In the genomic region with DNA sequence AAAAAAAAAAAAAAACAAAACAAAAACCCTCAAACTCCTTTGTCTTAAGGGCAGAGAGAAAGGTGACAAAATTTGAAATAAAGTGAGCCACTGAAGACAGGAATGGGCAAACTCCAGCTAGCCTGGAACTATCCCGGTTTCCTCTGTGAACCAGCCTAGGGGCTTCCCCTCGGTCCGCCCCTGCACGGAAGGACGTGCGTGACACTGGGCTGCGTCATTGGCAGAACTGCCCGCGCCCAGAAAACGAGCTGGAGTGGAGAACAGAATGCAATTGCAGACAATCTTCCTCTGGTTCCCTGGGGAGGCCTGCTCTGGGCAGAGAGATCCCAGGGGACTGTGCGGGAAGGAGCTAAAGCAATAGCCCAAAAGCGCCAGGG, we compare ENCODE assay signal across 8 cellular contexts. TPM values are rescaled to one million over a fixed set of nuclear protein-coding genes. Genes with fewer than 3 reads are reported as not detected.
DNase-seq lines count a peak whose midpoint lies in the region; ATAC-seq and TF ChIP-seq lines count a peak whose summit lies in the region.

No MANE protein-coding gene starts in this region.

- ATAC-seq in GM19023 (IDR thresholded peaks at IDR 0.05; ENCODE audit: unreplicated experiment): peak; percentile 47
- peak; percentile 59 for ATAC-seq in HG03354 (IDR thresholded peaks at IDR 0.05; ENCODE audit: poor library complexity, severe bottlenecking, unreplicated experiment)
- peak; percentile 77 to 78 for ATAC-seq in stimulated activated naive B cell treated with anti-CD40 and anti-IgM and Interleukin-4, amounts not matched to agents 10 μg/mL and 1 μg/mL and 100 μg/mL, for 72 hours (replicated peaks)
- ATAC-seq in HG03108 (IDR thresholded peaks at IDR 0.05; ENCODE audit: unreplicated experiment): no peak

- peak overlapping the region; percentile 48 for H3K27ac Mint-ChIP-seq in endothelial cell (ENCODE audit: unreplicated experiment)
- peak overlapping the region; percentile 57 for H3K27ac Mint-ChIP-seq in stimulated activated naive B cell treated with anti-CD40 and anti-IgM and Interleukin-4, amounts not matched to agents 10 μg/mL and 1 μg/mL and 100 μg/mL, for 72 hours

- H3K27me3 Mint-ChIP-seq in endothelial cell (ENCODE audit: unreplicated experiment): no peaks in the 10 kb centered on the region
- peaks cover 0 to 14% of the 10 kb centered on the region in 2 donors for H3K27me3 Mint-ChIP-seq in stimulated activated naive B cell treated with anti-CD40 and anti-IgM and Interleukin-4, amounts not matched to agents 10 μg/mL and 1 μg/mL and 100 μg/mL, for 72 hours

- H3K4me3 ChIP-seq in BJ (ENCODE audit: low read depth, low read length) (peak overlapping the region; percentile 53), mononuclear cell (ENCODE audit: low read length) (peak overlapping the region; percentile 19)

- no peaks in the 10 kb centered on the region for H3K36me3 Mint-ChIP-seq in endothelial cell (ENCODE audit: low read depth, unreplicated experiment)
- H3K36me3 Mint-ChIP-seq in stimulated activated naive B cell treated with anti-CD40 and anti-IgM and Interleukin-4, amounts not matched to agents 10 μg/mL and 1 μg/mL and 100 μg/mL, for 72 hours: no peaks in the 10 kb centered on the region

- POLR2A ChIA-PET in BJ (lab: Charles Lee): interaction anchor here (0.6 kb wide), 2 partner anchors 25 to 1171 kb away, joined by 3 read pairs; no protein-coding TSS in a partner anchor

- H3K4me1 Mint-ChIP-seq in endothelial cell (ENCODE audit: unreplicated experiment): peaks cover 9% of the 10 kb centered on the region
- H3K4me1 Mint-ChIP-seq in stimulated activated naive B cell treated with anti-CD40 and anti-IgM and Interleukin-4, amounts not matched to agents 10 μg/mL and 1 μg/mL and 100 μg/mL, for 72 hours: peaks cover 8 to 29% of the 10 kb centered on the region in 2 donors

- TF ChIP-seq CTCF in BJ (IDR thresholded peaks at IDR 0.05; ENCODE audit: insufficient read depth, low read depth, low read length) (no peak), endothelial cell (IDR thresholded peaks at IDR 0.05; ENCODE audit: unreplicated experiment) (no peak)

- no peaks in the 10 kb centered on the region for H3K9me3 Mint-ChIP-seq in endothelial cell (ENCODE audit: unreplicated experiment)
- H3K9me3 Mint-ChIP-seq in stimulated activated naive B cell treated with anti-CD40 and anti-IgM and Interleukin-4, amounts not matched to agents 10 μg/mL and 1 μg/mL and 100 μg/mL, for 72 hours: no peaks in the 10 kb centered on the region

- CTCF ChIA-PET in BJ (lab: Yijun Ruan, JAX): no interaction called here

- peaks cover 13% of the 10 kb centered on the region for H3K4me1 ChIP-seq in mononuclear cell (ENCODE audit: insufficient read depth, low read length)

- H3K36me3 ChIP-seq in BJ (ENCODE audit: control insufficient read depth, insufficient read depth, low read length): no peaks in the 10 kb centered on the region

- H3K27me3 ChIP-seq in BJ (ENCODE audit: control insufficient read depth, insufficient read depth, low read length) (0 out of 2 replicates have a peak, but pooled peaks cover 2% of the 10 kb centered on the region), mononuclear cell (ENCODE audit: insufficient read depth, low read length) (no peaks in the 10 kb centered on the region)

- peak overlapping the region; percentile 91 for H3K4me3 Mint-ChIP-seq in endothelial cell (ENCODE audit: unreplicated experiment)
- peak overlapping the region; percentile 79 to 81 for H3K4me3 Mint-ChIP-seq in stimulated activated naive B cell treated with anti-CD40 and anti-IgM and Interleukin-4, amounts not matched to agents 10 μg/mL and 1 μg/mL and 100 μg/mL, for 72 hours

- DNase-seq in BJ (ENCODE audit: low read depth): no peak
- DNase-seq in activated CD4-positive, CD25-positive, alpha-beta regulatory T cell treated with anti-CD3 and anti-CD28 coated beads, Interleukin-2, amount 50 U/mL, for 72 hours: peak; percentile 51
- peak; percentile 60 for DNase-seq in endothelial cell (ENCODE audit: low spot score)
- DNase-seq in stimulated activated naive B cell treated with anti-CD40 and anti-IgM and Interleukin-4, amounts not matched to agents 10 μg/mL and 1 μg/mL and 100 μg/mL, for 72 hours: peak; percentile 64

- H3K9me3 ChIP-seq in mononuclear cell (ENCODE audit: low read depth, low read length): no peaks in the 10 kb centered on the region

RNA-seq across cellular contexts. Expression of a gene that starts 0.6 kb away (rescaled TPM):
- polyA plus RNA-seq in BJ (2011; rRNA removed): 4.9 and 6.9 TPM in 2 replicates
- polyA minus RNA-seq in BJ (2011; rRNA and poly(A)+ RNA removed): 2.8 and 3.0 TPM in 2 replicates
- total RNA-seq in endothelial cell (ENCODE audit: unreplicated experiment) (10.4 TPM), mononuclear cell (1.3 TPM)
